13 cellular contexts compared by ENCODE assay signal in genomic region chr19:35642312-35642711, GRCh38. TPM values are rescaled to one million over a fixed set of nuclear protein-coding genes. Genes with fewer than 3 reads are reported as not detected.
DNase-seq lines count a peak whose midpoint lies in the region; ATAC-seq and TF ChIP-seq lines count a peak whose summit lies in the region.
"Had no signal": no experiment of that assay in that cellular context is flagged by ENCODE, and none has a peak within 500 bp of the region (broad histone marks: within the 10 kb centered on the region; RNA-seq: fewer than 3 reads in every experiment).

No MANE protein-coding gene starts in this region.

- no peaks in the 10 kb centered on the region for H3K79me2 ChIP-seq in neural progenitor cell (ENCODE audit: low read depth)

- ATAC-seq in activated naive CD8-positive, alpha-beta T cell treated with anti-CD3 and anti-CD28 coated beads, Interleukin-2, amount 10 ng/mL, durations not matched to agents 7 days and 5 days (ENCODE audit: low read depth): no peak
- ATAC-seq in GM18520 (IDR thresholded peaks at IDR 0.05; ENCODE audit: unreplicated experiment): no peak
- ATAC-seq: heart left ventricle, right cardiac atrium had no signal

- H3K9ac ChIP-seq in neural progenitor cell: no peak overlapping the region

- no peak overlapping the region for H3K4me3 ChIP-seq in neural progenitor cell

- no peaks in the 10 kb centered on the region for H4K20me1 ChIP-seq in neural progenitor cell (ENCODE audit: low read depth)

- peak overlapping the region; percentile 83 for H3K4me2 ChIP-seq in neural progenitor cell

- H3K36me3 ChIP-seq in neural progenitor cell: no peaks in the 10 kb centered on the region

- H3K27ac Mint-ChIP-seq in T-helper 2 cell treated with Interferon-gamma antibody and Interleukin-4, amounts not matched to agents 5 μg/mL and 100 μg/mL, for 36 hours: peak overlapping the region; percentile 69
- peak overlapping the region in 1 of 3 donors; percentile 59 for H3K27ac Mint-ChIP-seq in IgD-negative memory B cell
- H3K27ac Mint-ChIP-seq in activated naive CD8-positive, alpha-beta T cell treated with anti-CD3 and anti-CD28 coated beads, Interleukin-2, amount 10 ng/mL, durations not matched to agents 7 days and 5 days: peak overlapping the region; percentile 80
- peak overlapping the region; percentile 78 for H3K27ac Mint-ChIP-seq in neural progenitor cell

- POLR2A ChIA-PET in activated naive CD8-positive, alpha-beta T cell treated with anti-CD3 and anti-CD28 coated beads, Interleukin-2, amount 10 ng/mL, durations not matched to agents 7 days and 5 days (lab: Charles Lee): interaction anchor here (0.7 to 3.6 kb wide), 9 partner anchors 8 to 104 kb away, joined by 3 to 14 read pairs (median 5); partner anchors contain the start of genes PSENEN and U2AF1L4

- peaks cover 15% of the 10 kb centered on the region for H3K27me3 ChIP-seq in neural progenitor cell
- H3K27me3 ChIP-seq: heart left ventricle had no signal

- no peak overlapping the region for H3K27ac ChIP-seq in neural progenitor cell

- TF ChIP-seq CTCF in neural progenitor cell (IDR thresholded peaks at IDR 0.05): no peak

- no peaks in the 10 kb centered on the region for H3K27me3 Mint-ChIP-seq in T-helper 2 cell treated with Interferon-gamma antibody and Interleukin-4, amounts not matched to agents 5 μg/mL and 100 μg/mL, for 36 hours (ENCODE audit: low read depth)
- H3K27me3 Mint-ChIP-seq in IgD-negative memory B cell (no peaks in the 10 kb centered on the region), neural progenitor cell (ENCODE audit: insufficient read depth, low read depth) (peaks cover 10% of the 10 kb centered on the region)
- no peaks in the 10 kb centered on the region for H3K27me3 Mint-ChIP-seq in activated naive CD8-positive, alpha-beta T cell treated with anti-CD3 and anti-CD28 coated beads, Interleukin-2, amount 10 ng/mL, durations not matched to agents 7 days and 5 days

- H3K9me3 Mint-ChIP-seq in T-helper 2 cell treated with Interferon-gamma antibody and Interleukin-4, amounts not matched to agents 5 μg/mL and 100 μg/mL, for 36 hours: no peaks in the 10 kb centered on the region
- H3K9me3 Mint-ChIP-seq in IgD-negative memory B cell (no peaks in the 10 kb centered on the region), neural progenitor cell (no peaks in the 10 kb centered on the region)
- H3K9me3 Mint-ChIP-seq in activated naive CD8-positive, alpha-beta T cell treated with anti-CD3 and anti-CD28 coated beads, Interleukin-2, amount 10 ng/mL, durations not matched to agents 7 days and 5 days: no peaks in the 10 kb centered on the region

- H3K36me3 Mint-ChIP-seq in T-helper 2 cell treated with Interferon-gamma antibody and Interleukin-4, amounts not matched to agents 5 μg/mL and 100 μg/mL, for 36 hours (ENCODE audit: low read depth): peaks cover 8% of the 10 kb centered on the region
- H3K36me3 Mint-ChIP-seq in IgD-negative memory B cell (peaks cover 2% of the 10 kb centered on the region), neural progenitor cell (no peaks in the 10 kb centered on the region)
- H3K36me3 Mint-ChIP-seq in activated naive CD8-positive, alpha-beta T cell treated with anti-CD3 and anti-CD28 coated beads, Interleukin-2, amount 10 ng/mL, durations not matched to agents 7 days and 5 days: peaks cover 5% of the 10 kb centered on the region

- peaks cover 35% of the 10 kb centered on the region for H3K4me1 Mint-ChIP-seq in T-helper 2 cell treated with Interferon-gamma antibody and Interleukin-4, amounts not matched to agents 5 μg/mL and 100 μg/mL, for 36 hours (ENCODE audit: low read depth)
- peaks cover 7 to 11% (median 8%) of the 10 kb centered on the region in 3 donors for H3K4me1 Mint-ChIP-seq in IgD-negative memory B cell
- H3K4me1 Mint-ChIP-seq in activated naive CD8-positive, alpha-beta T cell treated with anti-CD3 and anti-CD28 coated beads, Interleukin-2, amount 10 ng/mL, durations not matched to agents 7 days and 5 days: peaks cover 33% of the 10 kb centered on the region
- peaks cover 27% of the 10 kb centered on the region for H3K4me1 Mint-ChIP-seq in neural progenitor cell

- no peak for DNase-seq in T-helper 2 cell treated with Interferon-gamma antibody and Interleukin-4, amounts not matched to agents 5 μg/mL and 100 μg/mL, for 36 hours (ENCODE audit: low spot score)
- DNase-seq in T-helper 2 cell (no peak), neural progenitor cell (ENCODE audit: low spot score) (peak; percentile 23), NCI-H446 treated with DMSO at 0.1 percent for 48 hours (lab: John Stamatoyannopoulos, UW) (no peak), medulla oblongata (ENCODE audit: extremely low spot score) (no peak)
- DNase-seq in activated naive CD8-positive, alpha-beta T cell treated with anti-CD3 and anti-CD28 coated beads, Interleukin-2, amount 10 ng/mL, durations not matched to agents 7 days and 5 days: no peak
- DNase-seq: activated effector memory CD4-positive, alpha-beta T cell treated with anti-CD3 and anti-CD28 coated beads, Interleukin-2, amount 50 U/mL, for 16 hours; heart left ventricle; mammary epithelial cell; NCI-H1092 had no signal

- H3K9me3 ChIP-seq in neural progenitor cell (ENCODE audit: low read depth): no peaks in the 10 kb centered on the region
- H3K9me3 ChIP-seq: heart left ventricle had no signal

- H3F3A ChIP-seq in neural progenitor cell (ENCODE audit: low read depth): peaks cover 55% of the 10 kb centered on the region

- peaks cover 25% of the 10 kb centered on the region for H3K4me1 ChIP-seq in neural progenitor cell

- H2AFZ ChIP-seq in neural progenitor cell (replicated peaks): no peak overlapping the region

- H3K4me3 Mint-ChIP-seq in T-helper 2 cell treated with Interferon-gamma antibody and Interleukin-4, amounts not matched to agents 5 μg/mL and 100 μg/mL, for 36 hours: peak overlapping the region; percentile 78
- peak overlapping the region; percentile 14 to 95 (median 55) for H3K4me3 Mint-ChIP-seq in IgD-negative memory B cell
- H3K4me3 Mint-ChIP-seq in activated naive CD8-positive, alpha-beta T cell treated with anti-CD3 and anti-CD28 coated beads, Interleukin-2, amount 10 ng/mL, durations not matched to agents 7 days and 5 days: peak overlapping the region; percentile 82
- peak overlapping the region; percentile 90 for H3K4me3 Mint-ChIP-seq in neural progenitor cell

RNA-seq across cellular contexts. Expression of gene ETV2, which starts 0.8 kb away (rescaled TPM):
- 0.50 TPM for polyA plus RNA-seq in IgD-negative memory B cell
- total RNA-seq in activated naive CD8-positive, alpha-beta T cell treated with anti-CD3 and anti-CD28 coated beads, Interleukin-2, amount 10 ng/mL, durations not matched to agents 7 days and 5 days: 1 to 10 TPM; 1.6 to 1.9 TPM
- total RNA-seq in neural progenitor cell (ENCODE audit: low replicate concordance): 0.71 TPM in 1 of 2 replicates, not detected in the other

RNA-seq across cellular contexts. Expression of gene COX6B1, which starts 5.8 kb away (rescaled TPM):
- polyA plus RNA-seq in IgD-negative memory B cell: 814 TPM
- total RNA-seq in activated naive CD8-positive, alpha-beta T cell treated with anti-CD3 and anti-CD28 coated beads, Interleukin-2, amount 10 ng/mL, durations not matched to agents 7 days and 5 days: 100 to 1,000 TPM; 407 to 412 TPM
- total RNA-seq in neural progenitor cell (ENCODE audit: low replicate concordance): 403 and 511 TPM in 2 replicates

RNA-seq across cellular contexts. Expression of gene RBM42, which starts 13.5 kb away (rescaled TPM):
- polyA plus RNA-seq in IgD-negative memory B cell: 76.5 TPM
- total RNA-seq in activated naive CD8-positive, alpha-beta T cell treated with anti-CD3 and anti-CD28 coated beads, Interleukin-2, amount 10 ng/mL, durations not matched to agents 7 days and 5 days: 10 to 100 TPM; 87.4 to 92.2 TPM
- 20.1 and 53.7 TPM in 2 replicates for total RNA-seq in neural progenitor cell (ENCODE audit: low replicate concordance)

RNA-seq across cellular contexts. Expression of gene UPK1A, which starts 24.0 kb away (rescaled TPM):
- not detected for polyA plus RNA-seq in IgD-negative memory B cell
- 1 to 10 TPM in 1 of 2 experiments, under 1 TPM in 1; 0.88 to 1.7 TPM for total RNA-seq in activated naive CD8-positive, alpha-beta T cell treated with anti-CD3 and anti-CD28 coated beads, Interleukin-2, amount 10 ng/mL, durations not matched to agents 7 days and 5 days
- total RNA-seq in neural progenitor cell (ENCODE audit: low replicate concordance): 1.3 TPM in 1 of 2 replicates, not detected in the other
- total RNA-seq: heart left ventricle, right cardiac atrium had no signal
- polyA plus RNA-seq: heart left ventricle, right cardiac atrium had no signal

RNA-seq across cellular contexts. Expression of gene HAUS5, which starts 29.8 kb away (rescaled TPM):
- polyA plus RNA-seq in IgD-negative memory B cell: 11.4 TPM
- total RNA-seq in activated naive CD8-positive, alpha-beta T cell treated with anti-CD3 and anti-CD28 coated beads, Interleukin-2, amount 10 ng/mL, durations not matched to agents 7 days and 5 days: 10 to 100 TPM; 50.5 to 51.7 TPM
- 12.4 and 27.8 TPM in 2 replicates for total RNA-seq in neural progenitor cell (ENCODE audit: low replicate concordance)
